Comparison of ENCODE assay signal across 1 cellular context in genomic region chr15:41283653-41284424, GRCh38.
A peak's percentile ranks its signal among the peaks of the same experiment; 100 is the strongest.
TF ChIP-seq lines count a peak whose summit lies in the region.

No MANE protein-coding gene starts in this region.

TF ChIP-seq in HepG2, 621 proteins besides CTCF, POLR2A, EP300 and RAD21 (continued from another document):
- TF ChIP-seq ARID3A (IDR thresholded peaks at IDR 0.05; ENCODE audit: low read depth, low read length) (peak; percentile 58; the same call in 1 of the 2 replicates), ZNF574 (CRISPR knock-in tag; IDR thresholded peaks at IDR 0.05) (peak; percentile 55), HMG20B (CRISPR knock-in tag; conservative IDR thresholded peaks at IDR 0.05) (no peak), ZNF546 (CRISPR knock-in tag; conservative IDR thresholded peaks at IDR 0.05) (0 out of 2 replicates have a peak, but pooled peaks have one; percentile 37), ZNF577 (CRISPR knock-in tag; IDR thresholded peaks at IDR 0.05; ENCODE audit: borderline replicate concordance, low read depth) (peak; percentile 31; the same call in 1 of the 2 replicates), ETV5 (CRISPR knock-in tag; IDR thresholded peaks at IDR 0.05; ENCODE audit: borderline replicate concordance) (no peak), HNRNPUL1 (IDR thresholded peaks at IDR 0.05; ENCODE audit: low read depth, low read length) (no peak), ZFY (CRISPR knock-in tag; IDR thresholded peaks at IDR 0.05) (peak; percentile 95), SYNCRIP (IDR thresholded peaks at IDR 0.05; ENCODE audit: insufficient read depth, low read depth, low read length) (no peak), ZNF274 (CRISPR knock-in tag; IDR thresholded peaks at IDR 0.05) (peak; percentile 85; the same call in 1 of the 2 replicates), SIX1 (CRISPR knock-in tag; IDR thresholded peaks at IDR 0.05; ENCODE audit: borderline replicate concordance) (no peak), PHF21A (CRISPR knock-in tag; IDR thresholded peaks at IDR 0.05) (peak; percentile 52; the same call in 1 of the 2 replicates), ZFP36 (IDR thresholded peaks at IDR 0.05; ENCODE audit: borderline replicate concordance, low read depth, low read length, partially characterized antibody) (no peak), KAT7 (CRISPR knock-in tag; IDR thresholded peaks at IDR 0.05; ENCODE audit: borderline replicate concordance) (0 out of 2 replicates have a peak, but pooled peaks have one; percentile 80), NFRKB (IDR thresholded peaks at IDR 0.05) (no peak), SOX5 (CRISPR knock-in tag; IDR thresholded peaks at IDR 0.05; ENCODE audit: borderline replicate concordance) (no peak), ZNF18 (CRISPR knock-in tag; IDR thresholded peaks at IDR 0.05; ENCODE audit: insufficient replicate concordance) (peak; percentile 42), ZBTB14 (CRISPR knock-in tag; IDR thresholded peaks at IDR 0.05) (peak; percentile 3; the same call in 1 of the 2 replicates), ELF1 (CRISPR knock-in tag; IDR thresholded peaks at IDR 0.05) (no peak; the same call in 1 of the 2 replicates), RBFOX2 (IDR thresholded peaks at IDR 0.05; ENCODE audit: low read depth, low read length) (peak; percentile 98), ZNF557 (CRISPR knock-in tag; IDR thresholded peaks at IDR 0.05) (no peak), CC2D1A (CRISPR knock-in tag; IDR thresholded peaks at IDR 0.05) (no peak), ZNF776 (CRISPR knock-in tag; IDR thresholded peaks at IDR 0.05) (peak; percentile 88), JARID2 (CRISPR knock-in tag; IDR thresholded peaks at IDR 0.05; ENCODE audit: insufficient replicate concordance) (no peak), RARG (CRISPR knock-in tag; IDR thresholded peaks at IDR 0.05; ENCODE audit: low read depth) (peak; percentile 34; the same call in 1 of the 2 replicates), SNAPC5 (CRISPR knock-in tag; IDR thresholded peaks at IDR 0.05; ENCODE audit: borderline replicate concordance) (no peak), GMEB1 (CRISPR knock-in tag; IDR thresholded peaks at IDR 0.05; ENCODE audit: borderline replicate concordance) (no peak), JUN (CRISPR knock-in tag; IDR thresholded peaks at IDR 0.05) (no peak), YEATS2 (CRISPR knock-in tag; IDR thresholded peaks at IDR 0.05; ENCODE audit: borderline replicate concordance) (peak; percentile 88), ZNF124 (CRISPR knock-in tag; IDR thresholded peaks at IDR 0.05) (no peak; the same call in 1 of the 2 replicates), NFKBIZ (CRISPR knock-in tag; IDR thresholded peaks at IDR 0.05) (no peak), MTF1 (CRISPR knock-in tag; IDR thresholded peaks at IDR 0.05) (no peak), E2F2 (CRISPR knock-in tag; IDR thresholded peaks at IDR 0.05; ENCODE audit: borderline replicate concordance) (no peak), ZNF674 (CRISPR knock-in tag; IDR thresholded peaks at IDR 0.05; ENCODE audit: low read depth) (no peak), PRDM4 (CRISPR knock-in tag; IDR thresholded peaks at IDR 0.05; ENCODE audit: borderline replicate concordance) (no peak), ZNF713 (CRISPR knock-in tag; IDR thresholded peaks at IDR 0.05) (no peak), ZNF569 (CRISPR knock-in tag; IDR thresholded peaks at IDR 0.05; ENCODE audit: borderline replicate concordance) (no peak), IKZF4 (CRISPR knock-in tag; IDR thresholded peaks at IDR 0.05; ENCODE audit: borderline replicate concordance, low read depth, not compliant biosample characterization) (peak; percentile 35), HDAC2 (CRISPR knock-in tag; IDR thresholded peaks at IDR 0.05) (0 out of 2 replicates have a peak, but pooled peaks have one; percentile 21), WIZ (CRISPR knock-in tag; IDR thresholded peaks at IDR 0.05) (no peak), ATRX (CRISPR knock-in tag; IDR thresholded peaks at IDR 0.05; ENCODE audit: borderline replicate concordance) (no peak), ZFX (CRISPR knock-in tag; IDR thresholded peaks at IDR 0.05; ENCODE audit: low read depth) (peak; percentile 93), ATF3 (CRISPR knock-in tag; IDR thresholded peaks at IDR 0.05) (peak; percentile 23; the same call in 1 of the 2 replicates), ZNF564 (CRISPR knock-in tag; IDR thresholded peaks at IDR 0.05) (0 out of 2 replicates have a peak, but pooled peaks have one; percentile 42), DDIT3 (CRISPR knock-in tag; IDR thresholded peaks at IDR 0.05) (no peak), FOXK1 (CRISPR knock-in tag; IDR thresholded peaks at IDR 0.05; ENCODE audit: borderline replicate concordance, low read depth) (peak; percentile 43; the same call in 1 of the 2 replicates), GTF3A (CRISPR knock-in tag; conservative IDR thresholded peaks at IDR 0.05) (no peak), HCFC1 (IDR thresholded peaks at IDR 0.05; ENCODE audit: low read depth, low read length) (no peak), ZNF747 (CRISPR knock-in tag; IDR thresholded peaks at IDR 0.05; ENCODE audit: borderline replicate concordance) (0 out of 2 replicates have a peak, but pooled peaks have one; percentile 43), ZNF550 (CRISPR knock-in tag; IDR thresholded peaks at IDR 0.05; ENCODE audit: borderline replicate concordance) (0 out of 2 replicates have a peak, but pooled peaks have one; percentile 69), IKZF5 (CRISPR knock-in tag; IDR thresholded peaks at IDR 0.05) (peak; percentile 67; the same call in 1 of the 2 replicates)
TF ChIP-seq in HepG2: peak in this region for 240.
